27 cellular contexts compared by ENCODE assay signal in genomic region chr1:46242918-46243317, GRCh38. TPM values are rescaled to one million over a fixed set of nuclear protein-coding genes. Genes with fewer than 3 reads are reported as not detected.
"Had no signal": no experiment of that assay in that cellular context is flagged by ENCODE, and none has a peak within 500 bp of the region (broad histone marks: within the 10 kb centered on the region; RNA-seq: fewer than 3 reads in every experiment).

No MANE protein-coding gene starts in this region.

- H3K36me3 ChIP-seq: colonic mucosa, esophagus squamous epithelium, gastrocnemius medialis, heart right ventricle, left lung, lower lobe of right lung had no signal

- ATAC-seq: effector memory CD8-positive, alpha-beta T cell; esophagus mucosa; gastrocnemius medialis; heart right ventricle; left cardiac atrium; left lung; left ventricle myocardium superior; lower lobe of right lung; mucosa of descending colon had no signal

- H3K27me3 ChIP-seq: colonic mucosa, esophagus squamous epithelium, gastrocnemius medialis, heart right ventricle, left lung had no signal

- DNase-seq: colonic mucosa; cortex of kidney; effector CD8-positive, alpha-beta T cell; effector memory CD8-positive, alpha-beta T cell; endodermal cell; erythroblast; esophagus squamous epithelium; foreskin fibroblast; foreskin melanocyte; gastrocnemius medialis; glutamatergic neuron; head of caudate nucleus; heart right ventricle; hippocampal formation; left cardiac atrium; left lung; left ventricle myocardium superior; lower lobe of right lung; mesenchymal stem cell; mucosa of descending colon; naive B cell had no signal

- H3K27ac ChIP-seq: colonic mucosa, epithelial cell of prostate, esophagus squamous epithelium, gastrocnemius medialis, heart right ventricle, left lung, lower lobe of right lung had no signal

- FAIRE-seq: endometrium, islet of Langerhans, keratinocyte had no signal

- H3K4me1 ChIP-seq: colonic mucosa had no signal

- H3K9me3 ChIP-seq: colonic mucosa, gastrocnemius medialis, heart right ventricle, left lung, lower lobe of right lung, mucosa of descending colon had no signal

- H3K4me3 ChIP-seq: colonic mucosa, esophagus squamous epithelium, gastrocnemius medialis, heart right ventricle, left lung, lower lobe of right lung, mucosa of descending colon had no signal

RNA-seq across cellular contexts. Expression of gene RAD54L, which starts 4.6 kb away (rescaled TPM):
- total RNA-seq: mesenteric fat pad had no signal
